Comparison of ENCODE assay signal across 20 cellular contexts in the genomic region with DNA sequence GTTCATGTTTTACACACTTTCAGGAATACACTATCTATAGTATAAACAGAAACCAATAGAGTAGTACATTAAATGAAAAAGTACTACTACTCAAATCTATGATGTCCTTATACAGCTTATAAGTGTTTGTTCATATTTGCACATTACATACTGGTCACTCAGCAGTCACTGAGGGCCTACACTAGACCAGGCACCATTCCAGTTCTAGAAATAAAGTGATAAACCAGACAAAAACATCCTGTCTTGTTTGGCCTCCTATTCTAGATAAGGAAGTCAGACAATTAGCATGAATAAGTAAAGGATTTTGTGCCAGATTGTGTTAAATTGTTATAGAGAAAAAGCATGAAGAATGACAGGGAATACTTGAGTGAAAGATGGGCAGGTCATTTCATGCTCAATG.
DNase-seq lines count a peak whose midpoint lies in the region; ATAC-seq, FAIRE-seq and TF ChIP-seq lines count a peak whose summit lies in the region.
"Had no signal": no experiment of that assay in that cellular context is flagged by ENCODE, and none has a peak within 500 bp of the region (broad histone marks: within the 10 kb centered on the region; RNA-seq: fewer than 3 reads in every experiment).

No MANE protein-coding gene starts in this region.

- peak overlapping the region in 2 of 10 donors; percentile 4 to 52 for H3K27ac ChIP-seq in heart right ventricle
- H3K27ac ChIP-seq in K562 (ENCODE audit: extremely low read depth, low read depth, low read length) = no peak overlapping the region
- H3K27ac ChIP-seq in left lung = no peak overlapping the region
- no peak overlapping the region for H3K27ac ChIP-seq in smooth muscle cell (ENCODE audit: low read depth)
- H3K27ac ChIP-seq in ovary = no peak overlapping the region
- H3K27ac ChIP-seq: A549, SJSA1 had no signal

- ATAC-seq in heart right ventricle (peak in 6 of 8 donors; percentile 33 to 82 (median 58)), K562 (no peak), left lung (peak; percentile 37), HG03095 (IDR thresholded peaks at IDR 0.05; ENCODE audit: unreplicated experiment) (no peak)
- ATAC-seq: A549, Panc1 had no signal

- no peak for TF ChIP-seq POLR2A in K562 (conservative IDR thresholded peaks at IDR 0.05)
- TF ChIP-seq POLR2A in ovary (IDR thresholded peaks at IDR 0.05) = no peak

- in situ Hi-C loops in K562 (cut with MboI) = no loop called here

- H3K9me1 ChIP-seq in K562 (ENCODE audit: control insufficient read depth, insufficient read depth, low read length) = no peaks in the 10 kb centered on the region

- TF ChIP-seq EP300 in K562 (IDR thresholded peaks at IDR 0.05; ENCODE audit: low read length) = no peak
- no peak for TF ChIP-seq EP300 in ovary (IDR thresholded peaks at IDR 0.05)

- H2AFZ ChIP-seq in K562 (ENCODE audit: low read depth, low read length) (no peak overlapping the region), smooth muscle cell (ENCODE audit: low read depth) (no peak overlapping the region)

- no peaks in the 10 kb centered on the region for H3K36me3 ChIP-seq in heart right ventricle
- H3K36me3 ChIP-seq in K562 (ENCODE audit: control insufficient read depth, insufficient read depth, low read length) = no peaks in the 10 kb centered on the region
- H3K36me3 ChIP-seq in left lung = no peaks in the 10 kb centered on the region
- H3K36me3 ChIP-seq in smooth muscle cell (ENCODE audit: low read depth) = no peaks in the 10 kb centered on the region
- H3K36me3 ChIP-seq in ovary = no peaks in the 10 kb centered on the region
- H3K36me3 ChIP-seq: SJSA1 had no signal

- intact Hi-C loops in heart right ventricle (cut with DNase I) (loop anchor here in 1 of 10 donors (5.0 kb wide), 1 partner anchor 70 kb away; no protein-coding TSS in a partner anchor), cardiac septum (cut with DNase I) (no loop called here), K562 (cut with micrococcal nuclease) (no loop called here), left lung (cut with DNase I) (no loop called here), ovary (cut with DNase I) (no loop called here)

- no peaks in the 10 kb centered on the region for H3F3A ChIP-seq in smooth muscle cell (ENCODE audit: low read depth)

- CTCF ChIA-PET in K562 (lab: Yijun Ruan, JAX; ENCODE audit: low intra/inter-chr PET ratio) = no interaction called here

- H3K4me3 ChIP-seq in heart right ventricle (no peak overlapping the region), K562 (no peak overlapping the region), fibroblast of the aortic adventitia (ENCODE audit: low read depth, low read length) (no peak overlapping the region), left lung (no peak overlapping the region), smooth muscle cell (no peak overlapping the region), ovary (no peak overlapping the region)
- H3K4me3 ChIP-seq: A549, SJSA1 had no signal

- FAIRE-seq in K562 (lab: Jason Lieb, UNC) = peak; percentile 11
- FAIRE-seq: A549, D721Med had no signal

- H4K20me1 ChIP-seq in K562 (replicated peaks; ENCODE audit: control insufficient read depth, insufficient read depth, low read length) = no peaks in the 10 kb centered on the region
- H4K20me1 ChIP-seq in smooth muscle cell (ENCODE audit: low read depth) = no peaks in the 10 kb centered on the region

- no peak overlapping the region for H3K4me2 ChIP-seq in K562 (ENCODE audit: insufficient read depth, low read length)
- H3K4me2 ChIP-seq in smooth muscle cell = no peak overlapping the region
- H3K4me2 ChIP-seq: A549 had no signal

- POLR2A ChIA-PET in K562 (lab: Yijun Ruan, JAX) = no interaction called here

- H3K4me1 ChIP-seq in heart right ventricle (peaks cover 0 to 25% (median 8%) of the 10 kb centered on the region in 9 donors), K562 (replicated peaks in 1 of 2; ENCODE audit: control insufficient read depth in 2 of 2, insufficient read depth in 2 of 2, low read length in 2 of 2) (no peaks in the 10 kb centered on the region), left lung (no peaks in the 10 kb centered on the region), smooth muscle cell (ENCODE audit: low read depth) (peaks cover 23% of the 10 kb centered on the region), ovary (ENCODE audit: insufficient read depth) (no peaks in the 10 kb centered on the region)
- H3K4me1 ChIP-seq: A549, SJSA1 had no signal

- DNase-seq in heart right ventricle (no peak), cardiac septum (ENCODE audit: low spot score) (no peak), K562 (ENCODE audit: extremely low read depth in 1 of 4, low spot score in 3 of 4) (no peak), fibroblast of the aortic adventitia (ENCODE audit: low read depth) (peak; percentile 13), left lung (no peak), smooth muscle cell (lab: John Stamatoyannopoulos, UW; ENCODE audit: unreplicated experiment) (no peak), ovary (no peak)
- DNase-seq: DMS79, H7, MM.1S, NCI-H1048, NCI-H1436, NCI-H1930, NCI-H2227 treated with DMSO at 0.1 percent for 48 hours, NCI-H510A had no signal

- H3K9me3 ChIP-seq in heart right ventricle (peaks cover 0 to 3% (median 0%) of the 10 kb centered on the region in 11 donors), K562 (replicated peaks; ENCODE audit: control insufficient read depth, insufficient read depth, low read depth, low read length) (peaks cover 4% of the 10 kb centered on the region), left lung (no peaks in the 10 kb centered on the region), smooth muscle cell (replicated peaks; ENCODE audit: low read depth) (no peaks in the 10 kb centered on the region), ovary (peaks cover 0 to 4% of the 10 kb centered on the region in 2 donors)
- H3K9me3 ChIP-seq: A549, SJSA1 had no signal

- H3K9ac ChIP-seq in K562 (ENCODE audit: insufficient read depth in 1 of 2, low read depth in 2 of 2, low read length in 2 of 2) (no peak overlapping the region), smooth muscle cell (ENCODE audit: low read depth) (no peak overlapping the region)

- H3K27me3 ChIP-seq in heart right ventricle = no peaks in the 10 kb centered on the region
- no peaks in the 10 kb centered on the region for H3K27me3 ChIP-seq in K562 (ENCODE audit: control insufficient read depth in 2 of 2, insufficient read depth in 2 of 2, low read length in 2 of 2)
- no peaks in the 10 kb centered on the region for H3K27me3 ChIP-seq in left lung
- H3K27me3 ChIP-seq in smooth muscle cell (ENCODE audit: low read depth) = no peaks in the 10 kb centered on the region
- H3K27me3 ChIP-seq in ovary = no peaks in the 10 kb centered on the region
- H3K27me3 ChIP-seq: SJSA1 had no signal

- TF ChIP-seq RAD21 in K562 (CRISPR knock-in tag; conservative IDR thresholded peaks at IDR 0.05 in 1 of 2, IDR thresholded peaks at IDR 0.05 in 1 of 2) = no peak

- no peak for TF ChIP-seq CTCF in heart right ventricle (IDR thresholded peaks at IDR 0.05)
- no peak for TF ChIP-seq CTCF in K562 (IDR thresholded peaks at IDR 0.05 in 2 of 3, conservative IDR thresholded peaks at IDR 0.05 in 1 of 3; ENCODE audit: insufficient read depth in 2 of 3, low read depth in 1 of 3, low read length in 3 of 3)
- no peak for TF ChIP-seq CTCF in fibroblast of the aortic adventitia (IDR thresholded peaks at IDR 0.05; ENCODE audit: insufficient read depth, low read length)
- no peak for TF ChIP-seq CTCF in left lung (IDR thresholded peaks at IDR 0.05)
- no peak for TF ChIP-seq CTCF in smooth muscle cell (IDR thresholded peaks at IDR 0.05; ENCODE audit: borderline replicate concordance, insufficient read depth, poor library complexity, severe bottlenecking)
- TF ChIP-seq CTCF in ovary (IDR thresholded peaks at IDR 0.05) = no peak

- H3K79me2 ChIP-seq in K562 (ENCODE audit: control insufficient read depth, insufficient read depth, low read length) (no peaks in the 10 kb centered on the region), smooth muscle cell (ENCODE audit: low read depth) (no peaks in the 10 kb centered on the region)

- BruUV-seq in K562 (replicated peaks; lab: Mats Ljungman, UMichigan) = no TSS peak

TF ChIP-seq in K562, 482 proteins besides CTCF, POLR2A, EP300 and RAD21 (continues in another document):
- TF ChIP-seq MEF2A (IDR thresholded peaks at IDR 0.05; ENCODE audit: control insufficient read depth, low read depth, low read length) (no peak), NR2C2 (CRISPR knock-in tag; IDR thresholded peaks at IDR 0.05) (no peak), NR2C2 (tag; IDR thresholded peaks at IDR 0.05) (no peak), ZNF133 (CRISPR knock-in tag; IDR thresholded peaks at IDR 0.05) (no peak), ZNF3 (CRISPR knock-in tag; IDR thresholded peaks at IDR 0.05) (no peak), NEUROD1 (IDR thresholded peaks at IDR 0.05; ENCODE audit: borderline replicate concordance, low read depth, low read length, partially characterized antibody) (no peak), ZNF253 (CRISPR knock-in tag; conservative IDR thresholded peaks at IDR 0.05) (no peak), TEAD2 (tag; IDR thresholded peaks at IDR 0.05) (no peak), MTA2 (IDR thresholded peaks at IDR 0.05; ENCODE audit: low read depth) (no peak), ARID2 (IDR thresholded peaks at IDR 0.05) (no peak)
- TF ChIP-seq, protein P1, sequence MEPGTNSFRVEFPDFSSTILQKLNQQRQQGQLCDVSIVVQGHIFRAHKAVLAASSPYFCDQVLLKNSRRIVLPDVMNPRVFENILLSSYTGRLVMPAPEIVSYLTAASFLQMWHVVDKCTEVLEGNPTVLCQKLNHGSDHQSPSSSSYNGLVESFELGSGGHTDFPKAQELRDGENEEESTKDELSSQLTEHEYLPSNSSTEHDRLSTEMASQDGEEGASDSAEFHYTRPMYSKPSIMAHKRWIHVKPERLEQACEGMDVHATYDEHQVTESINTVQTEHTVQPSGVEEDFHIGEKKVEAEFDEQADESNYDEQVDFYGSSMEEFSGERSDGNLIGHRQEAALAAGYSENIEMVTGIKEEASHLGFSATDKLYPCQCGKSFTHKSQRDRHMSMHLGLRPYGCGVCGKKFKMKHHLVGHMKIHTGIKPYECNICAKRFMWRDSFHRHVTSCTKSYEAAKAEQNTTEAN (CRISPR knock-in tag; IDR thresholded peaks at IDR 0.05) = no peak
- TF ChIP-seq, protein P2, sequence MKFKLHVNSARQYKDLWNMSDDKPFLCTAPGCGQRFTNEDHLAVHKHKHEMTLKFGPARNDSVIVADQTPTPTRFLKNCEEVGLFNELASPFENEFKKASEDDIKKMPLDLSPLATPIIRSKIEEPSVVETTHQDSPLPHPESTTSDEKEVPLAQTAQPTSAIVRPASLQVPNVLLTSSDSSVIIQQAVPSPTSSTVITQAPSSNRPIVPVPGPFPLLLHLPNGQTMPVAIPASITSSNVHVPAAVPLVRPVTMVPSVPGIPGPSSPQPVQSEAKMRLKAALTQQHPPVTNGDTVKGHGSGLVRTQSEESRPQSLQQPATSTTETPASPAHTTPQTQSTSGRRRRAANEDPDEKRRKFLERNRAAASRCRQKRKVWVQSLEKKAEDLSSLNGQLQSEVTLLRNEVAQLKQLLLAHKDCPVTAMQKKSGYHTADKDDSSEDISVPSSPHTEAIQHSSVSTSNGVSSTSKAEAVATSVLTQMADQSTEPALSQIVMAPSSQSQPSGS (CRISPR knock-in tag; IDR thresholded peaks at IDR 0.05) = no peak
- TF ChIP-seq, protein P3, sequence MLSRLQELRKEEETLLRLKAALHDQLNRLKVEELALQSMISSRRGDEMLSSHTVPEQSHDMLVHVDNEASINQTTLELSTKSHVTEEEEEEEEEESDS (CRISPR knock-in tag; IDR thresholded peaks at IDR 0.05) = no peak

Comparison
In these comparisons a context has a peak if more than half of its experiments do, and no peak if none do; other contexts are left out.
1. ATAC-seq: peak in heart right ventricle (6 of 8) and left lung (single experiment); none in K562 (single experiment) and HG03095 (single experiment).